ENCODE assay signal across 3 cellular contexts in genomic region chr7:79918632-79919031, GRCh38.
DNase-seq lines count a peak whose midpoint lies in the region; ATAC-seq, FAIRE-seq and TF ChIP-seq lines count a peak whose summit lies in the region.
"Not testable (repeated sequence)": the region's sequence is repeated elsewhere in the genome, so short reads cannot be mapped to it uniquely, and the experiment has no call there.

No MANE protein-coding gene starts in this region.

- POLR2A ChIA-PET in A549 (lab: Yijun Ruan, JAX); K562 (lab: Yijun Ruan, JAX); HepG2 (lab: Yijun Ruan, JAX): not testable (repeated sequence)

- FAIRE-seq in A549 (lab: Jason Lieb, UNC); K562 (lab: Jason Lieb, UNC); HepG2 (lab: Jason Lieb, UNC): not testable (repeated sequence)

- not testable (repeated sequence) for H3K9me3 ChIP-seq in A549; K562 (replicated peaks; ENCODE audit: control insufficient read depth, insufficient read depth, low read depth, low read length); HepG2 (ENCODE audit: low read length)

- H3K27me3 ChIP-seq in K562 (ENCODE audit: control insufficient read depth in 2 of 2, insufficient read depth in 2 of 2, low read length in 2 of 2); HepG2 (ENCODE audit: control insufficient read depth in 1 of 2, insufficient read depth in 2 of 2, low read length in 2 of 2): not testable (repeated sequence)

- TF ChIP-seq EP300 in A549 (IDR thresholded peaks at IDR 0.05); K562 (IDR thresholded peaks at IDR 0.05; ENCODE audit: low read length); HepG2 (IDR thresholded peaks at IDR 0.05; ENCODE audit: low read depth in 2 of 2, low read length in 2 of 2); HepG2 (CRISPR knock-in tag; IDR thresholded peaks at IDR 0.05; ENCODE audit: borderline replicate concordance): not testable (repeated sequence)

- not testable (repeated sequence) for TF ChIP-seq POLR2A in A549 (IDR thresholded peaks at IDR 0.05; ENCODE audit: low read length); K562 (conservative IDR thresholded peaks at IDR 0.05); HepG2 (IDR thresholded peaks at IDR 0.05; ENCODE audit: insufficient read depth in 1 of 2, low read depth in 2 of 2, low read length in 2 of 2)

- intact Hi-C loops in K562 (cut with micrococcal nuclease); HepG2 (cut with micrococcal nuclease; ENCODE audit: unreplicated experiment): not testable (repeated sequence)

- not testable (repeated sequence) for TF ChIP-seq CTCF in A549 (IDR thresholded peaks at IDR 0.05); K562 (IDR thresholded peaks at IDR 0.05 in 2 of 3, conservative IDR thresholded peaks at IDR 0.05 in 1 of 3; ENCODE audit: insufficient read depth in 2 of 3, low read depth in 1 of 3, low read length in 3 of 3); HepG2 (CRISPR knock-in tag; IDR thresholded peaks at IDR 0.05)

- H3K4me2 ChIP-seq in A549; K562 (ENCODE audit: insufficient read depth, low read length); HepG2 (ENCODE audit: low read depth, low read length): not testable (repeated sequence)

- not testable (repeated sequence) for H3K4me1 ChIP-seq in A549; K562 (replicated peaks in 1 of 2; ENCODE audit: control insufficient read depth in 2 of 2, insufficient read depth in 2 of 2, low read length in 2 of 2); HepG2 (ENCODE audit: insufficient read depth, low read length)

- not testable (repeated sequence) for H3K4me3 ChIP-seq in A549; K562; HepG2 (replicated peaks in 1 of 3; ENCODE audit: insufficient read depth in 1 of 3, low read depth in 2 of 3, low read length in 3 of 3)

- H2AFZ ChIP-seq in K562 (ENCODE audit: low read depth, low read length); HepG2 (ENCODE audit: low read length): not testable (repeated sequence)

- DNase-seq in A549 (ENCODE audit: low read depth in 1 of 2, low spot score in 1 of 2); K562 (ENCODE audit: extremely low read depth in 1 of 4, low spot score in 3 of 4); HepG2 (ENCODE audit: low spot score): not testable (repeated sequence)

- not testable (repeated sequence) for H3K9me1 ChIP-seq in K562 (ENCODE audit: control insufficient read depth, insufficient read depth, low read length)

- H3K79me2 ChIP-seq in K562 (ENCODE audit: control insufficient read depth, insufficient read depth, low read length); HepG2 (ENCODE audit: insufficient read depth, low read length): not testable (repeated sequence)

- BruUV-seq in K562 (replicated peaks; lab: Mats Ljungman, UMichigan); HepG2 (replicated peaks; lab: Mats Ljungman, UMichigan): not testable (repeated sequence)

- ATAC-seq in A549, K562, HepG2: not testable (repeated sequence)

- not testable (repeated sequence) for H3K36me3 ChIP-seq in K562 (ENCODE audit: control insufficient read depth, insufficient read depth, low read length); HepG2 (replicated peaks in 1 of 2; ENCODE audit: control insufficient read depth in 1 of 2, insufficient read depth in 2 of 2, low read length in 2 of 2)

- CTCF ChIA-PET in A549 (lab: Yijun Ruan, JAX); K562 (lab: Yijun Ruan, JAX; ENCODE audit: low intra/inter-chr PET ratio); HepG2 (lab: Yijun Ruan, JAX; ENCODE audit: low intra/inter-chr PET ratio, low total read pairs): not testable (repeated sequence)

- in situ Hi-C loops in K562 (cut with MboI); HepG2 (cut with HindIII; ENCODE audit: extremely low pct_ligation_motif_present, low pct_unique_long_range_greater_than_20kb): not testable (repeated sequence)

- H4K20me1 ChIP-seq in K562 (replicated peaks; ENCODE audit: control insufficient read depth, insufficient read depth, low read length); HepG2 (ENCODE audit: insufficient read depth, low read length): not testable (repeated sequence)

- not testable (repeated sequence) for TF ChIP-seq RAD21 in A549 (conservative IDR thresholded peaks at IDR 0.05 in 1 of 2, IDR thresholded peaks at IDR 0.05 in 1 of 2); K562 (CRISPR knock-in tag; conservative IDR thresholded peaks at IDR 0.05 in 1 of 2, IDR thresholded peaks at IDR 0.05 in 1 of 2); HepG2 (CRISPR knock-in tag; IDR thresholded peaks at IDR 0.05)

- H3K9ac ChIP-seq in K562 (ENCODE audit: insufficient read depth in 1 of 2, low read depth in 2 of 2, low read length in 2 of 2); HepG2 (ENCODE audit: insufficient read depth, low read depth, low read length): not testable (repeated sequence)

- 73% methylated on average over 2 of the region's 2 CpGs for WGBS in A549 (ENCODE audit: missing lambda C conversion rate)
- 0% methylated on average over 2 of the region's 2 CpGs for WGBS in K562 (ENCODE audit: insufficient coverage, low coverage, missing lambda C conversion rate)
- 0% methylated on average over 2 of the region's 2 CpGs for WGBS in HepG2 (ENCODE audit: low lambda C conversion rate)

- not testable (repeated sequence) for H3K27ac ChIP-seq in A549; K562 (ENCODE audit: extremely low read depth, low read depth, low read length); HepG2 (ENCODE audit: extremely low read length, insufficient read depth, low read length)

TF ChIP-seq in A549, 52 proteins besides CTCF, POLR2A, EP300 and RAD21:
- TF ChIP-seq MAFK (IDR thresholded peaks at IDR 0.05; ENCODE audit: partially characterized antibody), result peak; percentile 77

TF ChIP-seq in K562, 482 proteins besides CTCF, POLR2A, EP300 and RAD21:
- TF ChIP-seq MAFG (tag; conservative IDR thresholded peaks at IDR 0.05) (0 out of 2 replicates have a peak, but pooled peaks have one; percentile 22), ZNF316 (IDR thresholded peaks at IDR 0.05) (peak; percentile 56)
TF ChIP-seq in K562: peak in this region for 2; not testable (repeated sequence) for 480.

TF ChIP-seq in HepG2, 621 proteins besides CTCF, POLR2A, EP300 and RAD21:
- TF ChIP-seq MAFF (IDR thresholded peaks at IDR 0.05; ENCODE audit: low read depth, low read length) (peak; percentile 2; the same call in 1 of the 2 replicates), MAFK (conservative IDR thresholded peaks at IDR 0.05 in 1 of 2, IDR thresholded peaks at IDR 0.05 in 1 of 2; ENCODE audit: low read length in 2 of 2) (peak in 1 of 2 experiments; percentile 27; a peak in 1 of 4 replicates)
